ENCODE assay signal across 21 cellular contexts in the genomic region with DNA sequence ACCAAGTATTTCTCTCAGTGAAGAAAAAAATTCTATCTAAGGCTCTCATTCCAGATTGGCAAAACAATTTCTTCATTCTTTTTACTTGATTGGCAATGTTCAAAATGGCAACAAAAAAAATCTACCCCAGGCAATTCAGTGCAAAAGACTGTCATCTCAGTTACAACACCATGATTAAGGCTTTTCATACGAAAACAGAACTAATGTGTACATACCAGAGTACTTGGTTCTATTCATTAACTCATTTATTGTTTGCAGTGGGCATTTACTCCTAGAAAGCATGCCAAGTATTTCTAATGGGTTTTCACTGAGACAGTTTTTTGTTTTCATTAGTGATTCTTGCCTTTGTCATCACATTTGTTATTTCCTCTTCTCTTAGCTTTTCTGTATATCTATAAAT. TPM values are rescaled to one million over a fixed set of nuclear protein-coding genes. Genes with fewer than 3 reads are reported as not detected.
"Had no signal": no experiment of that assay in that cellular context is flagged by ENCODE, and none has a peak within 500 bp of the region (broad histone marks: within the 10 kb centered on the region; RNA-seq: fewer than 3 reads in every experiment).

No MANE protein-coding gene starts in this region.

- ATAC-seq: foreskin keratinocyte; left lobe of liver; naive thymus-derived CD4-positive, alpha-beta T cell; sciatic nerve; stimulated activated memory B cell treated with anti-CD40 and anti-IgM and Interleukin-4, amounts not matched to agents 10 μg/mL and 1 μg/mL and 100 μg/mL, for 72 hours; stimulated activated naive CD8-positive, alpha-beta T cell treated with anti-CD3 and anti-CD28 coated beads, Interleukin-15, amount 100 ng/mL, for 72 hours had no signal

- DNase-seq: colonic mucosa; dermis blood vessel endothelial cell; head of caudate nucleus; hippocampal formation; mammary epithelial cell; naive thymus-derived CD4-positive, alpha-beta T cell; nephron progenitor cell; retina; spleen; stimulated activated CD4-positive, alpha-beta T cell treated with anti-CD3 and anti-CD28 coated beads, Interleukin-15, amount 100 ng/mL, for 24 hours; stimulated activated CD4-positive, alpha-beta T cell treated with anti-CD3 and anti-CD28 coated beads, Interleukin-1b, Interleukin-23, amount 100 ng/mL, for 48 hours; stimulated activated CD4-positive, alpha-beta T cell treated with anti-CD3 and anti-CD28 coated beads, Interleukin-4, amount 100 ng/mL, for 24 hours; stimulated activated naive CD8-positive, alpha-beta T cell treated with anti-CD3 and anti-CD28 coated beads, Interleukin-15, amount 100 ng/mL, for 72 hours; substantia nigra; transverse colon had no signal

RNA-seq across cellular contexts. Expression of gene DBX2, which starts 33.0 kb away (rescaled TPM):
- total RNA-seq: colonic mucosa; dermis blood vessel endothelial cell; foreskin keratinocyte; kidney epithelial cell; left lobe of liver; mammary epithelial cell; mononuclear cell; naive thymus-derived CD4-positive, alpha-beta T cell; spleen had no signal
